In genomic region chr3:45210308-45211038, GRCh38 we compare ENCODE assay signal across 8 cellular contexts. TPM values are rescaled to one million over a fixed set of nuclear protein-coding genes. Genes with fewer than 3 reads are reported as not detected.
DNase-seq lines count a peak whose midpoint lies in the region; ATAC-seq and TF ChIP-seq lines count a peak whose summit lies in the region.

No MANE protein-coding gene starts in this region.

- ATAC-seq in GM21381 (IDR thresholded peaks at IDR 0.05; ENCODE audit: unreplicated experiment) = no peak

- no peaks in the 10 kb centered on the region for H3K36me3 ChIP-seq in SJCRH30

- peaks cover 14% of the 10 kb centered on the region for H3K4me1 Mint-ChIP-seq in type B pancreatic cell (ENCODE audit: unreplicated experiment)

- H3K4me3 Mint-ChIP-seq in type B pancreatic cell = no peak overlapping the region

- TF ChIP-seq CTCF in HFF-Myc (IDR thresholded peaks at IDR 0.05; ENCODE audit: low read depth, low read length, missing control alignments) (peak; percentile 91), type B pancreatic cell (conservative IDR thresholded peaks at IDR 0.05) (peak; percentile 78)

- intact Hi-C loops in posterior cingulate gyrus (cut with DNase I) = loop anchor here (5.0 kb wide), 1 partner anchor 168 kb away; no protein-coding TSS in a partner anchor

- no peaks in the 10 kb centered on the region for H3K4me1 ChIP-seq in SJCRH30

- no peaks in the 10 kb centered on the region for H3K9me3 Mint-ChIP-seq in type B pancreatic cell

- H3K4me3 ChIP-seq in HFF-Myc (replicated peaks; ENCODE audit: low read depth, low read length) = no peak overlapping the region
- no peak overlapping the region for H3K4me3 ChIP-seq in SJCRH30

- no peak overlapping the region for H3K27ac ChIP-seq in SJCRH30

- peak in 10 of 14 donors; percentile 7 to 66 (median 20) for DNase-seq in C1 segment of cervical spinal cord (lab: John Stamatoyannopoulos, UW)
- DNase-seq in HFF-Myc (ENCODE audit: extremely low read depth, low read depth) = peak; percentile 61
- DNase-seq in SJCRH30 = peak; percentile 50 to 52
- DNase-seq in activated gamma-delta T cell (lab: John Stamatoyannopoulos, UW) = peak; percentile 24
- peak; percentile 53 for DNase-seq in germinal center (ENCODE audit: low spot score)
- peak; percentile 28 to 94 (median 63) for DNase-seq in posterior cingulate gyrus
- peak; percentile 80 for DNase-seq in type B pancreatic cell (ENCODE audit: extremely low spot score, unreplicated experiment)

- no peaks in the 10 kb centered on the region for H3K36me3 Mint-ChIP-seq in type B pancreatic cell

- peaks cover 11% of the 10 kb centered on the region for H3K27me3 Mint-ChIP-seq in type B pancreatic cell

- H3K9me3 ChIP-seq in SJCRH30 (replicated peaks) = no peaks in the 10 kb centered on the region

- no peaks in the 10 kb centered on the region for H3K27me3 ChIP-seq in SJCRH30

- peak overlapping the region; percentile 78 for H3K27ac Mint-ChIP-seq in type B pancreatic cell

RNA-seq across cellular contexts. Expression of gene TMEM158, which starts 15.6 kb away (rescaled TPM):
- total RNA-seq in SJCRH30 (2014; rRNA removed; shearing (Covaris generic)) = 0.26 and 0.63 TPM in 2 replicates
- 8.9 and 10.1 TPM in 2 replicates for total RNA-seq in type B pancreatic cell (ENCODE audit: low replicate concordance)

Comparison
In these comparisons a context has a peak if more than half of its experiments do, and no peak if none do; other contexts are left out.
1. DNase-seq: peak in every context shown above with its lines; median percentile 80 in type B pancreatic cell; 63 in posterior cingulate gyrus; 61 in HFF-Myc; 53 in germinal center; 51 in SJCRH30; 24 in activated gamma-delta T cell; 20 in C1 segment of cervical spinal cord.